ENCODE assay signal across 7 cellular contexts in the genomic region with DNA sequence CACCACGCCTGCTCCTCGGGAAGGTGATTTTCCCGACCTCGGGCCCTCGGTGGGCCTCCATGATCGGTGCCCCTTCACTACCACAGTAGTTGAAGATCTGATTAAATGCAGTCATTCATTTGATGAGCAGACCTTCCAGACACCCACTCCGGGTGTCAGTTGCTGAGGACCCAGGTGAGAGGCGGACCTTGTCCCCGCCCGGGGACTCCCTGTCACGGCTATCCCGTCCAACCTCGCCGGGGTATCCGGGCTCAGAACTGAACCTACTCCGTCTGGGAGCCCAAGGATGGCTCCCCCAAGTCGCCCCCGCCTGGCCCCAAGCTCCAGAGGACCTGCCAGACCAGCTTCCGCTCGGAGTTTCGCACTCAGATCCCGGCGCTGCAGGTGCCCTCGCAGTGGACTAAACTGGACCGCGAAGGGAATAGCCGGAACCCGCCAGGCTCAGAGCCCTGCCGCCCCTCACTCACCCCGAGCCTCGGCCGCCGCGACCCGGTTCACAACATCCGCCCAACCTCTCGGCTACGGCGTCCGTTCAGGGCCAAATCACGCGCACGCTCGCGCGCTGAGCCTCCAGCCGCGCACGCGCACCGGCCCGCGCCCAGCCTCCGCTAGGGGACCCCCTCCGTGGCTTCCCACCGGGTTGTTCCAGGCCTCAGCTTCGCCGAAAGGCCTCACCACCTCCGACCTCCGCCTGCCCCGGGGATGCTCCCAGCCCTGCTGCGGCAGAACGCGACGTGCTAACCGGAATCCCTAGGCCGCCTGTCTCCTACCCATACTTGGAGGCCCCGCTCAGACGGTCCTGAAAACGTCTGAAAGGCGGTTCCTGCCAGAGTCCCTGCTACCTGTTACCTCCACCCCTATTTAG.
DNase-seq lines count a peak whose midpoint lies in the region; ATAC-seq lines count a peak whose summit lies in the region.

No MANE protein-coding gene starts in this region.

- H3K4me1 Mint-ChIP-seq in T-helper 2 cell treated with Interferon-gamma antibody and Interleukin-4, amounts not matched to agents 5 μg/mL and 100 μg/mL, for 36 hours (ENCODE audit: low read depth), result no peaks in the 10 kb centered on the region

- peaks cover 6% of the 10 kb centered on the region for H3K27me3 Mint-ChIP-seq in T-helper 2 cell treated with Interferon-gamma antibody and Interleukin-4, amounts not matched to agents 5 μg/mL and 100 μg/mL, for 36 hours (ENCODE audit: low read depth)

- H3K4me3 Mint-ChIP-seq in T-helper 2 cell treated with Interferon-gamma antibody and Interleukin-4, amounts not matched to agents 5 μg/mL and 100 μg/mL, for 36 hours, result no peak overlapping the region

- ATAC-seq in GM18511 (IDR thresholded peaks at IDR 0.05; ENCODE audit: unreplicated experiment) (peak; percentile 85), HG02973 (IDR thresholded peaks at IDR 0.05; ENCODE audit: unreplicated experiment) (peak; percentile 73)

- no peaks in the 10 kb centered on the region for H3K36me3 Mint-ChIP-seq in T-helper 2 cell treated with Interferon-gamma antibody and Interleukin-4, amounts not matched to agents 5 μg/mL and 100 μg/mL, for 36 hours (ENCODE audit: low read depth)

- DNase-seq in NCI-H187 treated with DMSO at 0.1 percent for 48 hours (lab: John Stamatoyannopoulos, UW), result peak; percentile 27
- DNase-seq in T-helper 2 cell treated with Interferon-gamma antibody and Interleukin-4, amounts not matched to agents 5 μg/mL and 100 μg/mL, for 36 hours (ENCODE audit: low spot score), result peak; percentile 100
- DNase-seq in astrocyte of the hippocampus (ENCODE audit: low read depth, low spot score), result peak; percentile 99
- peak; percentile 87 to 100 (median 99) for DNase-seq in hypothalamus (lab: John Stamatoyannopoulos, UW)
- DNase-seq in retina, result peak; percentile 100

- no peak overlapping the region for H3K27ac Mint-ChIP-seq in T-helper 2 cell treated with Interferon-gamma antibody and Interleukin-4, amounts not matched to agents 5 μg/mL and 100 μg/mL, for 36 hours

- no peaks in the 10 kb centered on the region for H3K9me3 Mint-ChIP-seq in T-helper 2 cell treated with Interferon-gamma antibody and Interleukin-4, amounts not matched to agents 5 μg/mL and 100 μg/mL, for 36 hours

Comparison
In these comparisons a context has a peak if more than half of its experiments do, and no peak if none do; other contexts are left out.
1. Peak in every context shown above with its lines: DNase-seq and ATAC-seq.
2. DNase-seq: peak in every context shown above with its lines; median percentile 100 in T-helper 2 cell treated with Interferon-gamma antibody and Interleukin-4, amounts not matched to agents 5 μg/mL and 100 μg/mL, for 36 hours; 100 in retina; 99 in astrocyte of the hippocampus; 99 in hypothalamus; 27 in NCI-H187 treated with DMSO at 0.1 percent for 48 hours.